2 cellular contexts compared by ENCODE assay signal in genomic region chr16:15972046-15972868, GRCh38.
TF ChIP-seq lines count a peak whose summit lies in the region.

No MANE protein-coding gene starts in this region.

TF ChIP-seq in H1, 55 proteins besides CTCF, POLR2A, EP300 and RAD21:
- TF ChIP-seq KDM4A (IDR thresholded peaks at IDR 0.05; ENCODE audit: low read depth, low read length, severe bottlenecking), result no peak
- no peak for TF ChIP-seq SP1 (IDR thresholded peaks at IDR 0.05; ENCODE audit: low read depth, low read length)
- TF ChIP-seq YY1 (IDR thresholded peaks at IDR 0.05; ENCODE audit: low read depth, low read length), result no peak
- no peak for TF ChIP-seq SP2 (IDR thresholded peaks at IDR 0.05; ENCODE audit: low read length)
- no peak for TF ChIP-seq CHD2 (IDR thresholded peaks at IDR 0.05; ENCODE audit: low read length)
- TF ChIP-seq SIX5 (IDR thresholded peaks at IDR 0.05; ENCODE audit: low read depth, low read length), result no peak
- TF ChIP-seq E2F6 (IDR thresholded peaks at IDR 0.05), result no peak
- no peak for TF ChIP-seq TAF1 (IDR thresholded peaks at IDR 0.05; ENCODE audit: low read depth, low read length)
- TF ChIP-seq GTF2F1 (IDR thresholded peaks at IDR 0.05; ENCODE audit: borderline replicate concordance, low read depth, low read length), result no peak
- no peak for TF ChIP-seq TEAD4 (IDR thresholded peaks at IDR 0.05; ENCODE audit: low read depth, low read length)

TF ChIP-seq in GM12891, 5 proteins besides CTCF, POLR2A, EP300 and RAD21:
- TF ChIP-seq SPI1 (IDR thresholded peaks at IDR 0.05; ENCODE audit: low read depth, low read length) (no peak), TAF1 (IDR thresholded peaks at IDR 0.05; ENCODE audit: low read depth, low read length) (no peak)
TF ChIP-seq in GM12891: peak in this region for 0.
